8 cellular contexts compared by ENCODE assay signal in genomic region chr4:92305148-92305877, GRCh38. TPM values are rescaled to one million over a fixed set of nuclear protein-coding genes. Genes with fewer than 3 reads are reported as not detected.
DNase-seq lines count a peak whose midpoint lies in the region; ATAC-seq and TF ChIP-seq lines count a peak whose summit lies in the region.

No MANE protein-coding gene starts in this region.

- no peaks in the 10 kb centered on the region for H4K20me1 ChIP-seq in hepatocyte (ENCODE audit: insufficient read depth, poor library complexity, severe bottlenecking)

- ATAC-seq in GM18519 (IDR thresholded peaks at IDR 0.05; ENCODE audit: low FRiP score, unreplicated experiment) (no peak), GM18909 (IDR thresholded peaks at IDR 0.05; ENCODE audit: poor library complexity, unreplicated experiment) (no peak), HG02981 (IDR thresholded peaks at IDR 0.05; ENCODE audit: unreplicated experiment) (no peak)

- no peak for TF ChIP-seq CTCF in hepatocyte (IDR thresholded peaks at IDR 0.05; ENCODE audit: poor library complexity)

- H3K79me2 ChIP-seq in hepatocyte: no peaks in the 10 kb centered on the region

- H3K4me3 ChIP-seq in hepatocyte (peak overlapping the region; percentile 45), rectal smooth muscle tissue (ENCODE audit: low read length) (peak overlapping the region; percentile 39)

- no peaks in the 10 kb centered on the region for H3K9me2 ChIP-seq in hepatocyte (replicated peaks; ENCODE audit: insufficient read depth)

- H3K4me1 ChIP-seq in hepatocyte (ENCODE audit: insufficient read depth) (no peaks in the 10 kb centered on the region), rectal smooth muscle tissue (ENCODE audit: control insufficient read depth, insufficient read depth, low read length) (peaks cover 2% of the 10 kb centered on the region)

- WGBS in hepatocyte (ENCODE audit: low lambda C conversion rate, missing lambda C conversion rate): 1% methylated on average over 68 of the region's 68 CpGs

- no peaks in the 10 kb centered on the region for H3K9me3 ChIP-seq in hepatocyte (ENCODE audit: low read depth)

- no peaks in the 10 kb centered on the region for H3K36me3 ChIP-seq in hepatocyte (replicated peaks; ENCODE audit: insufficient read depth, low read depth)
- H3K36me3 ChIP-seq in rectal smooth muscle tissue (ENCODE audit: control insufficient read depth, insufficient read depth, low read length): no peaks in the 10 kb centered on the region

- H3K27me3 ChIP-seq in hepatocyte (peaks cover 76% of the 10 kb centered on the region), rectal smooth muscle tissue (ENCODE audit: control insufficient read depth, insufficient read depth, low read length) (peaks cover 13% of the 10 kb centered on the region)

- H3K9ac ChIP-seq in rectal smooth muscle tissue (ENCODE audit: low read length): no peak overlapping the region

- DNase-seq in DMS53 (lab: John Stamatoyannopoulos, UW) (peak; percentile 77), NCI-H1048 (lab: John Stamatoyannopoulos, UW) (peak; percentile 34), amniotic epithelial cell (ENCODE audit: low read depth) (peak; percentile 47), hepatocyte (ENCODE audit: low spot score) (peak; percentile 63)

- H2AFZ ChIP-seq in hepatocyte: peak overlapping the region; percentile 65

- no peak overlapping the region for H3K27ac ChIP-seq in hepatocyte
- no peak overlapping the region for H3K27ac ChIP-seq in rectal smooth muscle tissue (ENCODE audit: low read depth, low read length)

- peak overlapping the region; percentile 95 for H3K4me2 ChIP-seq in hepatocyte

RNA-seq across cellular contexts. Expression of gene GRID2, which starts 1.5 kb away (rescaled TPM):
- 2.4 and 3.5 TPM in 2 replicates for total RNA-seq in hepatocyte
- 0.11 and 0.53 TPM in 2 replicates for polyA plus RNA-seq in hepatocyte
